ENCODE assay signal across 22 cellular contexts in genomic region chr22:44293034-44293433, GRCh38. TPM values are rescaled to one million over a fixed set of nuclear protein-coding genes. Genes with fewer than 3 reads are reported as not detected.
DNase-seq lines count a peak whose midpoint lies in the region; ATAC-seq, FAIRE-seq and TF ChIP-seq lines count a peak whose summit lies in the region.
"Had no signal": no experiment of that assay in that cellular context is flagged by ENCODE, and none has a peak within 500 bp of the region (broad histone marks: within the 10 kb centered on the region; RNA-seq: fewer than 3 reads in every experiment).

No MANE protein-coding gene starts in this region.

- no peak overlapping the region for H4K8ac ChIP-seq in H1 (ENCODE audit: extremely low read depth, insufficient read depth, low read length)

- H4K20me1 ChIP-seq in astrocyte (ENCODE audit: insufficient read depth, low read length) = no peaks in the 10 kb centered on the region
- H4K20me1 ChIP-seq in H1 (replicated peaks in 1 of 2; ENCODE audit: control insufficient read depth in 1 of 2, insufficient read depth in 2 of 2, low read length in 2 of 2) = no peaks in the 10 kb centered on the region
- H4K20me1 ChIP-seq in neural progenitor cell (ENCODE audit: low read depth) = no peaks in the 10 kb centered on the region

- H2AFZ ChIP-seq in astrocyte (ENCODE audit: low read depth, low read length) = no peak overlapping the region
- H2AFZ ChIP-seq in H1 (ENCODE audit: low read length) = no peak overlapping the region
- no peak overlapping the region for H2AFZ ChIP-seq in neural progenitor cell (replicated peaks)

- no peaks in the 10 kb centered on the region for H3K36me3 Mint-ChIP-seq in astrocyte (ENCODE audit: low read depth, unreplicated experiment)
- peaks cover 2% of the 10 kb centered on the region for H3K36me3 Mint-ChIP-seq in neural progenitor cell
- H3K36me3 Mint-ChIP-seq: CD4-positive, CD25-positive, alpha-beta regulatory T cell; CD8-positive, alpha-beta memory T cell had no signal

- no peak for TF ChIP-seq POLR2A in H1 (IDR thresholded peaks at IDR 0.05; ENCODE audit: control extremely low read depth in 1 of 2, low read depth in 2 of 2, low read length in 2 of 2)

- no peak overlapping the region for H3K4me3 ChIP-seq in astrocyte (ENCODE audit: insufficient read depth, low read depth, low read length)
- no peak overlapping the region for H3K4me3 ChIP-seq in H1 (ENCODE audit: extremely low read depth in 1 of 4, insufficient read depth in 2 of 4, low read depth in 3 of 4, low read length in 4 of 4)
- H3K4me3 ChIP-seq in neural progenitor cell = no peak overlapping the region
- H3K4me3 ChIP-seq: GM12878 had no signal

- no peaks in the 10 kb centered on the region for H3K23me2 ChIP-seq in H1 (ENCODE audit: low read depth, low read length)

- H3K36me3 ChIP-seq in astrocyte (ENCODE audit: insufficient read depth, low read length) (no peaks in the 10 kb centered on the region), H1 (ENCODE audit: control insufficient read depth in 2 of 4, insufficient read depth in 4 of 4, low read length in 3 of 4) (no peaks in the 10 kb centered on the region), neural progenitor cell (peaks cover 5% of the 10 kb centered on the region)
- H3K36me3 ChIP-seq: BE2C had no signal

- no peak overlapping the region for H3K14ac ChIP-seq in H1 (ENCODE audit: insufficient read length)

- TF ChIP-seq EP300 in H1 (IDR thresholded peaks at IDR 0.05; ENCODE audit: borderline replicate concordance in 1 of 2, low read depth in 2 of 2, low read length in 2 of 2) = no peak

- POLR2A ChIA-PET in H1 (lab: Charles Lee; ENCODE audit: partially characterized antibody) = interaction anchor here (0.6 to 1.2 kb wide), 2 partner anchors 9 to 87 kb away, joined by 3 read pairs; no protein-coding TSS in a partner anchor

- H4K91ac ChIP-seq in H1 (replicated peaks; ENCODE audit: insufficient read length, low read length) = peak overlapping the region; percentile 16

- no peak overlapping the region for H2BK120ac ChIP-seq in H1 (replicated peaks; ENCODE audit: low read depth, low read length)

- no peak for DNase-seq in astrocyte (ENCODE audit: low read depth)
- no peak for DNase-seq in H1 (ENCODE audit: low read depth in 1 of 2, low spot score in 2 of 2)
- no peak for DNase-seq in neural progenitor cell (ENCODE audit: low spot score)
- no peak for DNase-seq in omental fat pad (ENCODE audit: low spot score)
- DNase-seq: ACHN; BE2C; C1 segment of cervical spinal cord; CD4-positive, CD25-positive, alpha-beta regulatory T cell; CD8-positive, alpha-beta memory T cell; COR-L47; DMS 273 treated with DMSO at 0.1 percent for 48 hours; DMS53; DND-41; EL; GOT3; H9 had no signal

- no peak overlapping the region for H3K56ac ChIP-seq in H1 (replicated peaks; ENCODE audit: insufficient read length, low read depth, low read length)

- H3K79me1 ChIP-seq in H1 (ENCODE audit: low read depth, low read length) = no peaks in the 10 kb centered on the region

- H3K4me1 Mint-ChIP-seq in astrocyte (ENCODE audit: low read depth, unreplicated experiment) (peaks cover 3% of the 10 kb centered on the region), neural progenitor cell (peaks cover 58% of the 10 kb centered on the region)
- H3K4me1 Mint-ChIP-seq: CD4-positive, CD25-positive, alpha-beta regulatory T cell; CD8-positive, alpha-beta memory T cell had no signal

- H3K9me3 ChIP-seq in astrocyte (ENCODE audit: insufficient read depth, low read depth, low read length) = no peaks in the 10 kb centered on the region
- H3K9me3 ChIP-seq in H1 (ENCODE audit: insufficient read depth in 2 of 2, low read depth in 1 of 2, low read length in 1 of 2) = peaks cover 2 to 4% of the 10 kb centered on the region in 2 experiments; a peak in 1 of 4 replicates
- no peaks in the 10 kb centered on the region for H3K9me3 ChIP-seq in neural progenitor cell (ENCODE audit: low read depth)
- H3K9me3 ChIP-seq: BE2C had no signal

- 0 out of 2 replicates have a peak overlapping the region, but pooled peaks have one; percentile 46 for H2BK15ac ChIP-seq in H1 (ENCODE audit: low read length)

- H3K4ac ChIP-seq in H1 (replicated peaks; ENCODE audit: insufficient read length, low read depth, low read length) = no peak overlapping the region

- no peaks in the 10 kb centered on the region for H3K27me3 ChIP-seq in astrocyte (ENCODE audit: insufficient read depth, low read length)
- no peaks in the 10 kb centered on the region; a peak in 1 of 7 replicates for H3K27me3 ChIP-seq in H1 (replicated peaks in 1 of 4; ENCODE audit: control insufficient read depth in 3 of 4, extremely low read depth in 1 of 4, insufficient read depth in 3 of 4, low read length in 3 of 4)
- H3K27me3 ChIP-seq in neural progenitor cell = no peaks in the 10 kb centered on the region
- H3K27me3 ChIP-seq: BE2C had no signal

- peaks cover 24% of the 10 kb centered on the region for H3F3A ChIP-seq in neural progenitor cell (ENCODE audit: low read depth)

- no peak overlapping the region for H2BK20ac ChIP-seq in H1 (ENCODE audit: low read length)

- H3K4me2 ChIP-seq in astrocyte (ENCODE audit: low read length) (no peak overlapping the region), H1 (ENCODE audit: insufficient read depth in 1 of 2, low read depth in 2 of 2, low read length in 2 of 2) (no peak overlapping the region), neural progenitor cell (no peak overlapping the region)

- H3K23ac ChIP-seq in H1 (ENCODE audit: insufficient read length) = no peak overlapping the region

- H3K27me3 Mint-ChIP-seq in astrocyte (ENCODE audit: low read depth, unreplicated experiment) (peaks cover 6% of the 10 kb centered on the region), neural progenitor cell (ENCODE audit: insufficient read depth, low read depth) (peaks cover 26% of the 10 kb centered on the region)

- FAIRE-seq in astrocyte (lab: Jason Lieb, UNC) (no peak), H1 (lab: Jason Lieb, UNC) (no peak)
- FAIRE-seq: A204.1, GM12878 had no signal

- no peak for TF ChIP-seq RAD21 in H1 (IDR thresholded peaks at IDR 0.05 in 1 of 2, conservative IDR thresholded peaks at IDR 0.05 in 1 of 2; ENCODE audit: low read depth in 2 of 2, low read length in 2 of 2)

- peaks cover 4% of the 10 kb centered on the region for H3K4me1 ChIP-seq in astrocyte (ENCODE audit: insufficient read depth, low read length)
- peaks cover 2 to 19% (median 10%) of the 10 kb centered on the region in 4 experiments for H3K4me1 ChIP-seq in H1 (replicated peaks in 1 of 4; ENCODE audit: control insufficient read depth in 3 of 4, insufficient read depth in 4 of 4, low read length in 3 of 4)
- peaks cover 37% of the 10 kb centered on the region for H3K4me1 ChIP-seq in neural progenitor cell
- H3K4me1 ChIP-seq: BE2C had no signal

- H3K9me3 Mint-ChIP-seq in astrocyte (ENCODE audit: unreplicated experiment) (peaks cover 8% of the 10 kb centered on the region), neural progenitor cell (peaks cover 17% of the 10 kb centered on the region)

- 0 out of 2 replicates have a peak overlapping the region, but pooled peaks have one; percentile 68 for H2BK12ac ChIP-seq in H1 (ENCODE audit: low read depth, low read length)

- H3K18ac ChIP-seq in H1 (ENCODE audit: extremely low read depth, low read length) = no peak overlapping the region

- TF ChIP-seq CTCF in astrocyte (IDR thresholded peaks at IDR 0.05; ENCODE audit: insufficient read depth, low read depth, low read length) (no peak), H1 (IDR thresholded peaks at IDR 0.05; ENCODE audit: control extremely low read depth in 1 of 3, insufficient read depth in 1 of 3, low read depth in 1 of 3, low read length in 3 of 3) (no peak), neural progenitor cell (IDR thresholded peaks at IDR 0.05) (no peak), omental fat pad (IDR thresholded peaks at IDR 0.05) (no peak)

- 88% methylated on average over 11 of the region's 12 CpGs; no CpG with 5 or more reads in 1 of the 2 experiments for WGBS in H1 (ENCODE audit: extremely low coverage in 1 of 2, insufficient coverage in 1 of 2, insufficient read length in 1 of 2, insufficient replicate concordance in 2 of 2, low coverage in 1 of 2, low lambda C conversion rate in 2 of 2, missing lambda C conversion rate in 1 of 2), 2 experiments

- H3K27ac Mint-ChIP-seq in astrocyte (ENCODE audit: unreplicated experiment) = peak overlapping the region; percentile 26
- peak overlapping the region; percentile 59 for H3K27ac Mint-ChIP-seq in neural progenitor cell
- H3K27ac Mint-ChIP-seq: CD4-positive, CD25-positive, alpha-beta regulatory T cell had no signal

- H2BK5ac ChIP-seq in H1 (ENCODE audit: low read depth, low read length) = 0 out of 2 replicates have a peak overlapping the region, but pooled peaks have one; percentile 56

- no peak overlapping the region for H3K4me3 Mint-ChIP-seq in astrocyte (ENCODE audit: unreplicated experiment)
- H3K4me3 Mint-ChIP-seq in neural progenitor cell = no peak overlapping the region
- H3K4me3 Mint-ChIP-seq: CD4-positive, CD25-positive, alpha-beta regulatory T cell; CD8-positive, alpha-beta memory T cell; H9 had no signal

- H4K5ac ChIP-seq in H1 (ENCODE audit: insufficient read length, low read depth, low read length) = no peak overlapping the region

- H3K27ac ChIP-seq in astrocyte (ENCODE audit: low read depth, low read length) = no peak overlapping the region
- no peak overlapping the region for H3K27ac ChIP-seq in H1 (ENCODE audit: low read depth, low read length)
- H3K27ac ChIP-seq in neural progenitor cell = no peak overlapping the region
- H3K27ac ChIP-seq in temporal lobe (ENCODE audit: low read depth, low read length) = peak overlapping the region; percentile 27
- H3K27ac ChIP-seq: HL-60 had no signal

- H3K79me2 ChIP-seq in astrocyte (ENCODE audit: insufficient read depth, low read length) (no peaks in the 10 kb centered on the region), H1 (ENCODE audit: control insufficient read depth in 1 of 2, insufficient read depth in 2 of 2, low read length in 2 of 2) (no peaks in the 10 kb centered on the region), neural progenitor cell (ENCODE audit: low read depth) (no peaks in the 10 kb centered on the region)

- CTCF ChIA-PET in H1 (lab: Charles Lee; ENCODE audit: partially characterized antibody) = interaction anchor here (0.9 kb wide), 1 partner anchor 34 kb away, joined by 4 read pairs; no protein-coding TSS in a partner anchor

- no peak overlapping the region for H2AK5ac ChIP-seq in H1 (ENCODE audit: low read depth, low read length)

- H3K9ac ChIP-seq in astrocyte (ENCODE audit: low read length) (no peak overlapping the region), H1 (replicated peaks in 1 of 4; ENCODE audit: extremely low read depth in 1 of 4, low read depth in 3 of 4, low read length in 3 of 4) (no peak overlapping the region), neural progenitor cell (no peak overlapping the region)

- ATAC-seq in omental fat pad (ENCODE audit: low FRiP score) (no peak), HG02852 (IDR thresholded peaks at IDR 0.05; ENCODE audit: unreplicated experiment) (no peak), SK-N-SH treated with all-trans-retinoic acid at 6 μM for 48 hours (no peak)
- ATAC-seq: GM12878 had no signal

RNA-seq across cellular contexts. Expression of gene SHISAL1, which starts 19.7 kb away (rescaled TPM):
- 0.26 and 0.36 TPM in 2 replicates for total RNA-seq in astrocyte
- 5.4 and 5.8 TPM in 2 replicates for total RNA-seq in H1 (2021; fragmentation: NEBNext Ultra II Directional; extraction: Animal tissue kit (Norgen Biotek cat#: 25700))
- 2.4 and 3.7 TPM in 2 replicates for polyA plus RNA-seq in H1 (2011; rRNA removed)
- 2.7 TPM for polyA plus RNA-seq in H1 (2011; cell fraction: cytosol; rRNA removed)
- polyA plus RNA-seq in H1 (2011; cell fraction: nucleus; rRNA removed) = 3.0 TPM
- 4.3 to 5.6 TPM (median 5.0 TPM) in 4 replicates for polyA plus RNA-seq in H1 (2012, experiment 1 of 2)
- 3.5 TPM for polyA plus RNA-seq in H1 (2012, experiment 2 of 2)
- polyA plus RNA-seq in H1 (2013, experiment 1 of 2) = 2.3 TPM
- 2.5 TPM for polyA plus RNA-seq in H1 (2013, experiment 2 of 2)
- polyA minus RNA-seq in H1 (2011; rRNA and poly(A)+ RNA removed) = 7.7 and 11.4 TPM in 2 replicates
- polyA minus RNA-seq in H1 (2011; cell fraction: cytosol; rRNA and poly(A)+ RNA removed) = 2.6 TPM
- 2.2 TPM for polyA minus RNA-seq in H1 (2011; cell fraction: nucleus; rRNA and poly(A)+ RNA removed)
- total RNA-seq in neural progenitor cell (ENCODE audit: low replicate concordance) = 4.4 and 5.7 TPM in 2 replicates
- total RNA-seq in temporal lobe = 25.8 TPM
- total RNA-seq in omental fat pad = 1 to 10 TPM in 1 of 4 donors, under 1 TPM in 3; 0.47 to 1.9 (median 0.75) TPM
- total RNA-seq: CD4-positive, CD25-positive, alpha-beta regulatory T cell; CD8-positive, alpha-beta memory T cell; GM12878 had no signal
- polyA plus RNA-seq: CD4-positive, CD25-positive, alpha-beta regulatory T cell; CD8-positive, alpha-beta memory T cell; GM12878 had no signal
